Comparison of ENCODE assay signal across 1 cellular context in genomic region chrX:103101280-103102042, GRCh38.
A peak's percentile ranks its signal among the peaks of the same experiment; 100 is the strongest.
TF ChIP-seq lines count a peak whose summit lies in the region.

No MANE protein-coding gene starts in this region.

TF ChIP-seq in K562, 482 proteins besides CTCF, POLR2A, EP300 and RAD21 (continued from another document):
- TF ChIP-seq CHD7 (IDR thresholded peaks at IDR 0.05; ENCODE audit: low read depth, low read length) = no peak
- no peak for TF ChIP-seq ZNF184 (CRISPR knock-in tag; IDR thresholded peaks at IDR 0.05)
- TF ChIP-seq ZNF740 (CRISPR knock-in tag; IDR thresholded peaks at IDR 0.05) = no peak
- TF ChIP-seq ZNF740 (tag; IDR thresholded peaks at IDR 0.05) = no peak
- peak; percentile 95 for TF ChIP-seq ZNF589 (CRISPR knock-in tag; IDR thresholded peaks at IDR 0.05; ENCODE audit: low read depth)
- TF ChIP-seq MED1 (CRISPR knock-in tag; IDR thresholded peaks at IDR 0.05; ENCODE audit: borderline replicate concordance) = no peak
- no peak for TF ChIP-seq ELK1 (CRISPR knock-in tag; IDR thresholded peaks at IDR 0.05)
- no peak for TF ChIP-seq ZBTB26 (CRISPR knock-in tag; IDR thresholded peaks at IDR 0.05)
- no peak for TF ChIP-seq CBX5 (IDR thresholded peaks at IDR 0.05; ENCODE audit: borderline replicate concordance, low read depth)
- TF ChIP-seq U2AF2 (optimal IDR thresholded peaks at IDR 0.05; ENCODE audit: low read depth, low read length) = no peak
- no peak for TF ChIP-seq MITF (IDR thresholded peaks at IDR 0.05)
- TF ChIP-seq KAT8 (IDR thresholded peaks at IDR 0.05; ENCODE audit: low read depth) = no peak
- TF ChIP-seq BRD4 (IDR thresholded peaks at IDR 0.05) = no peak
- no peak for TF ChIP-seq KDM4B (IDR thresholded peaks at IDR 0.05; ENCODE audit: borderline replicate concordance in 2 of 2, low read depth in 1 of 2)
- TF ChIP-seq CREB3 (tag; conservative IDR thresholded peaks at IDR 0.05; ENCODE audit: low read depth) = peak; percentile 68
- TF ChIP-seq UBTF (IDR thresholded peaks at IDR 0.05; ENCODE audit: borderline replicate concordance in 1 of 2, low read depth in 2 of 2, low read length in 2 of 2) = no peak
- TF ChIP-seq NFRKB (IDR thresholded peaks at IDR 0.05; ENCODE audit: low read depth) = no peak
- 0 out of 2 replicates have a peak, but pooled peaks have one; percentile 32 for TF ChIP-seq ESRRA (IDR thresholded peaks at IDR 0.05; ENCODE audit: borderline replicate concordance, low read depth)
- TF ChIP-seq POLR2AphosphoS2 (IDR thresholded peaks at IDR 0.05; ENCODE audit: low read length) = no peak
- TF ChIP-seq ZNF77 (CRISPR knock-in tag; IDR thresholded peaks at IDR 0.05) = no peak
- no peak for TF ChIP-seq ZNF764 (CRISPR knock-in tag; IDR thresholded peaks at IDR 0.05; ENCODE audit: low read depth)
- no peak for TF ChIP-seq ZNF23 (CRISPR knock-in tag; IDR thresholded peaks at IDR 0.05)
- TF ChIP-seq MLX (CRISPR knock-in tag; conservative IDR thresholded peaks at IDR 0.05) = no peak
- no peak for TF ChIP-seq ZNF75A (CRISPR knock-in tag; IDR thresholded peaks at IDR 0.05)
- TF ChIP-seq GATAD2B (IDR thresholded peaks at IDR 0.05; ENCODE audit: borderline replicate concordance) = peak; percentile 65; the same call in 1 of the 2 replicates
- TF ChIP-seq ZNF512 (tag; IDR thresholded peaks at IDR 0.05) = no peak
- no peak for TF ChIP-seq SMAD1 (IDR thresholded peaks at IDR 0.05; ENCODE audit: low read depth, low read length, partially characterized antibody)
